In genomic region chr20:37295001-37295400, GRCh38 we compare ENCODE assay signal across 10 cellular contexts. TPM values are rescaled to one million over a fixed set of nuclear protein-coding genes. Genes with fewer than 3 reads are reported as not detected.
DNase-seq lines count a peak whose midpoint lies in the region; ATAC-seq and TF ChIP-seq lines count a peak whose summit lies in the region.
"Had no signal": no experiment of that assay in that cellular context is flagged by ENCODE, and none has a peak within 500 bp of the region (broad histone marks: within the 10 kb centered on the region; RNA-seq: fewer than 3 reads in every experiment).

No MANE protein-coding gene starts in this region.

- no peak overlapping the region for H2BK120ac ChIP-seq in mesendoderm (ENCODE audit: low read depth, low read length)

- CTCF ChIA-PET in A673 (lab: Charles Lee) = interaction anchor here (0.6 kb wide), 1 partner anchor 104 kb away, joined by 3 read pairs; no protein-coding TSS in a partner anchor

- DNase-seq in A673 (ENCODE audit: low spot score) (peak; percentile 40), HK-2 (ENCODE audit: unreplicated experiment) (peak; percentile 81), astrocyte of the hippocampus (ENCODE audit: low read depth, low spot score) (peak; percentile 92), mesendoderm (peak; percentile 91), testis (no peak)
- DNase-seq in activated CD8-positive, alpha-beta memory T cell treated with anti-CD3 and anti-CD28 coated beads, Interleukin-2, amount 50 U/mL, for 4 hours = no peak
- DNase-seq: Kasumi-1, naive B cell had no signal

- H2BK5ac ChIP-seq in mesendoderm (ENCODE audit: low read length) = no peak overlapping the region

- no peak overlapping the region for H3K23ac ChIP-seq in mesendoderm (ENCODE audit: low read length)

- H3K4me3 ChIP-seq in A673 (ENCODE audit: low read depth, low read length, poor library complexity, severe bottlenecking) (no peak overlapping the region), mesendoderm (ENCODE audit: low read length) (no peak overlapping the region), testis (no peak overlapping the region)

- no peak overlapping the region for H2AK5ac ChIP-seq in mesendoderm (ENCODE audit: low read length)

- H3K4ac ChIP-seq in mesendoderm (ENCODE audit: low read depth, low read length) = no peak overlapping the region

- H3K27ac ChIP-seq in A673 (ENCODE audit: low read depth, low read length, poor library complexity, severe bottlenecking) (no peak overlapping the region), mesendoderm (ENCODE audit: low read depth, low read length) (no peak overlapping the region), testis (peak overlapping the region in 1 of 2 donors; percentile 8)

- no peak overlapping the region for H3K9ac ChIP-seq in mesendoderm (ENCODE audit: low read length)

- H3K79me2 ChIP-seq in mesendoderm (ENCODE audit: control insufficient read depth, insufficient read depth, low read length) = peaks cover 26% of the 10 kb centered on the region

- H3K4me1 ChIP-seq in A673 (ENCODE audit: insufficient read depth, low read length, poor library complexity, severe bottlenecking) (peaks cover 8% of the 10 kb centered on the region), mesendoderm (ENCODE audit: control insufficient read depth, low read depth, low read length) (peaks cover 3% of the 10 kb centered on the region), testis (peaks cover 24% of the 10 kb centered on the region)

- TF ChIP-seq POLR2A in testis (IDR thresholded peaks at IDR 0.05) = no peak

- no CpG with 5 or more reads among the region's 3 CpGs for WGBS in mesendoderm (ENCODE audit: extremely low coverage, insufficient coverage, low lambda C conversion rate)
- 63 to 71% methylated on average over 3 of the region's 3 CpGs for WGBS in testis, 2 donors

- no peak overlapping the region for H3K4me2 ChIP-seq in mesendoderm (ENCODE audit: low read length)

- no peak overlapping the region for H2BK15ac ChIP-seq in mesendoderm (replicated peaks; ENCODE audit: low read depth)

- ATAC-seq in GM19452 (IDR thresholded peaks at IDR 0.05; ENCODE audit: unreplicated experiment) (no peak), HG02970 (IDR thresholded peaks at IDR 0.05; ENCODE audit: low FRiP score, unreplicated experiment) (no peak)

- H3K36me3 ChIP-seq in A673 (ENCODE audit: insufficient read depth, low read length, poor library complexity, severe bottlenecking) = peaks cover 8% of the 10 kb centered on the region
- H3K36me3 ChIP-seq in mesendoderm (ENCODE audit: control insufficient read depth, insufficient read depth, low read length) = no peaks in the 10 kb centered on the region
- no peaks in the 10 kb centered on the region for H3K36me3 ChIP-seq in testis (ENCODE audit: low read depth, missing control alignments)

- no peak overlapping the region for H4K8ac ChIP-seq in mesendoderm (ENCODE audit: low read depth, low read length)

- peaks cover 28% of the 10 kb centered on the region for H3K79me1 ChIP-seq in mesendoderm (ENCODE audit: low read length)

- no peak overlapping the region for H3K56ac ChIP-seq in mesendoderm (ENCODE audit: low read length)

- intact Hi-C loops in A673 (cut with micrococcal nuclease; ENCODE audit: unreplicated experiment) = no loop called here
- intact Hi-C loops in testis (cut with DNase I; ENCODE audit: low total_unique reads) = no loop called here

- H4K5ac ChIP-seq in mesendoderm (ENCODE audit: low read length) = no peak overlapping the region

- no peaks in the 10 kb centered on the region for H3K27me3 ChIP-seq in A673 (replicated peaks; ENCODE audit: insufficient read depth, low read depth, low read length, poor library complexity)
- H3K27me3 ChIP-seq in mesendoderm (ENCODE audit: insufficient read depth, low read length, poor library complexity) = no peaks in the 10 kb centered on the region
- no peaks in the 10 kb centered on the region for H3K27me3 ChIP-seq in testis

- H3K9me3 ChIP-seq in A673 (ENCODE audit: low read depth, low read length, poor library complexity, severe bottlenecking) (no peaks in the 10 kb centered on the region), testis (no peaks in the 10 kb centered on the region)

- TF ChIP-seq CTCF in A673 (conservative IDR thresholded peaks at IDR 0.05; ENCODE audit: low read depth, low read length) (no peak), testis (IDR thresholded peaks at IDR 0.05) (no peak)

- no peak overlapping the region for H3K18ac ChIP-seq in mesendoderm (ENCODE audit: low read length)

- no TSS peak for BruUV-seq in A673 (replicated peaks; lab: Mats Ljungman, UMichigan)

- POLR2A ChIA-PET in A673 (lab: Charles Lee; ENCODE audit: low non-redundant PET) = no interaction called here

RNA-seq across cellular contexts. Expression of gene MANBAL, which starts 5.5 kb away (rescaled TPM):
- total RNA-seq in A673 (2021) (46.4 and 48.4 TPM in 2 replicates), testis (10 to 100 TPM; 42.4 to 68.4 TPM)
- 53.9 TPM for polyA plus RNA-seq in mesendoderm (2013, experiment 1 of 2)
- 53.4 TPM for polyA plus RNA-seq in mesendoderm (2013, experiment 2 of 2)
- polyA plus RNA-seq in testis (ENCODE audit: insufficient read depth, low read depth, low replicate concordance) = 92.4 TPM

RNA-seq across cellular contexts. Expression of gene GHRH, which starts 33.4 kb away (rescaled TPM):
- not detected in 2 replicates for total RNA-seq in A673 (2021)
- not detected for polyA plus RNA-seq in mesendoderm (2013, experiment 1 of 2)
- not detected for polyA plus RNA-seq in mesendoderm (2013, experiment 2 of 2)
- total RNA-seq in testis = not detected
- polyA plus RNA-seq in testis (ENCODE audit: insufficient read depth, low read depth, low replicate concordance) = not detected

RNA-seq across cellular contexts. Expression of gene SRC, which starts 50.9 kb away (rescaled TPM):
- total RNA-seq in A673 (2021) (23.3 and 29.6 TPM in 2 replicates), testis (100 to 1,000 TPM; 143 to 179 TPM)
- 18.4 TPM for polyA plus RNA-seq in mesendoderm (2013, experiment 1 of 2)
- polyA plus RNA-seq in mesendoderm (2013, experiment 2 of 2) = 19.3 TPM
- polyA plus RNA-seq in testis (ENCODE audit: insufficient read depth, low read depth, low replicate concordance) = 90.3 TPM

Comparison
In these comparisons a context has a peak if more than half of its experiments do, and no peak if none do; other contexts are left out.
1. DNase-seq: peak in A673 (single experiment), HK-2 (single experiment), astrocyte of the hippocampus (single experiment) and mesendoderm (single experiment); none in testis (single experiment) and activated CD8-positive, alpha-beta memory T cell treated with anti-CD3 and anti-CD28 coated beads, Interleukin-2, amount 50 U/mL, for 4 hours (single experiment).